Comparison of ENCODE assay signal across 25 cellular contexts in the genomic region with DNA sequence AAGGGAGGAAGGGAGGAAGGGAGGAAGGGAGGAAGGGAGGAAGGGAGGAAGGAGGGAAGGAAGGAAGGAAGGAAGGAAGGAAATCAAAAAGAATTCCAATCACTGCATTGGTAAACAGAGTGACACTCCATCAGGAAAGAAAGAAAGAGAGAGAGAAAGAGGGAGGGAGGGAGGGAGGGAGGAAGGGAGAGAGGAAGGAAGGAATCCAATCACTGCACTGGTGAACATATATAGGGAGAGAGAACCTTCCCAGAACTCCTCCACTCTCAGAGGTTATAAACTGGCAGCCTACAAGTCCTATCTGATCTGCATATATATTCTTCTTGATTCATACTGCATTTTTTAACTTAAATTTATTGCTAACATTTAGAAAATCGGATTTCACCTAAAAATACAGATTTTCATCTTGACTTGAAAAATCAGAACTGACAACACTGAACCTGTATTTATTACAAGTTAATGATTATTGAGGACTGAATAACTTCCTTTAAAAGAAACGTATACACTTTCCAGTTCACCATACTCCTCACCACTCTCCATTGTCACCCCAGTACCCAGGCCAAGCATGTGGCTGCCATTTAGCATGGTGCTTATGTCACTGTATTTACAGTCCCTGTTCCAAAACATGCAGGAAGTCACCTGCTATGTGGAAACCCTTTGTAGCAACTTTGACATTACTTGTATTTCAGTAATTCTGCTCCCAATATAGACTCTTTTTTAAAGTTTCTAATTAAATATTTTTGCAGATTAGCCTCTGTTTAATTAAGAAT.
DNase-seq lines count a peak whose midpoint lies in the region; ATAC-seq and TF ChIP-seq lines count a peak whose summit lies in the region.
"Had no signal": no experiment of that assay in that cellular context is flagged by ENCODE, and none has a peak within 500 bp of the region (broad histone marks: within the 10 kb centered on the region; RNA-seq: fewer than 3 reads in every experiment).

No MANE protein-coding gene starts in this region.

- H3K9me3 ChIP-seq in HEK293 (ENCODE audit: control insufficient read depth, insufficient read depth, low read depth, low read length), result no peaks in the 10 kb centered on the region
- no peaks in the 10 kb centered on the region for H3K9me3 ChIP-seq in muscle layer of colon (ENCODE audit: low read length)
- H3K9me3 ChIP-seq in smooth muscle cell (replicated peaks; ENCODE audit: low read depth), result no peaks in the 10 kb centered on the region
- H3K9me3 ChIP-seq: SK-N-SH had no signal

- ATAC-seq in SK-N-SH treated with all-trans-retinoic acid at 6 μM for 48 hours, result no peak

- peaks cover 49% of the 10 kb centered on the region for H3K4me1 Mint-ChIP-seq in chondrocyte (ENCODE audit: low read depth)
- H3K4me1 Mint-ChIP-seq: B cell; CD8-positive, alpha-beta memory T cell; IgD-negative memory B cell had no signal

- WGBS in smooth muscle cell (ENCODE audit: low lambda C conversion rate), result 94% methylated on average over 2 of the region's 2 CpGs

- H3K9ac ChIP-seq in muscle layer of colon (ENCODE audit: low read length), result no peak overlapping the region
- H3K9ac ChIP-seq in smooth muscle cell (ENCODE audit: low read depth), result no peak overlapping the region
- H3K9ac ChIP-seq: KMS-11, SK-N-SH had no signal

- H3K4me1 ChIP-seq in HEK293 (ENCODE audit: control insufficient read depth, insufficient read depth, low read length) (no peaks in the 10 kb centered on the region), muscle layer of colon (ENCODE audit: insufficient read depth, low read length) (peaks cover 25% of the 10 kb centered on the region), smooth muscle cell (ENCODE audit: low read depth) (peaks cover 5% of the 10 kb centered on the region)

- H3K36me3 ChIP-seq in HEK293 (ENCODE audit: control insufficient read depth in 2 of 2, insufficient read depth in 1 of 2, low read length in 2 of 2) (peaks cover 0 to 8% of the 10 kb centered on the region in 2 experiments; a peak in 1 of 3 replicates), muscle layer of colon (ENCODE audit: insufficient read depth, low read length) (peaks cover 10% of the 10 kb centered on the region), smooth muscle cell (ENCODE audit: low read depth) (peaks cover 9% of the 10 kb centered on the region)

- H3K27ac Mint-ChIP-seq in chondrocyte (ENCODE audit: unreplicated experiment), result peak overlapping the region; percentile 68
- H3K27ac Mint-ChIP-seq: B cell; CD14-positive monocyte; CD8-positive, alpha-beta memory T cell; HFFc6; IgD-negative memory B cell had no signal

- no peak overlapping the region for H3K4me3 Mint-ChIP-seq in chondrocyte (ENCODE audit: unreplicated experiment)
- H3K4me3 Mint-ChIP-seq: B cell; CD14-positive monocyte; CD8-positive, alpha-beta memory T cell; HFFc6; IgD-negative memory B cell had no signal

- no peaks in the 10 kb centered on the region for H3K9me3 Mint-ChIP-seq in chondrocyte (ENCODE audit: low read depth)
- H3K9me3 Mint-ChIP-seq: CD8-positive, alpha-beta memory T cell; HFFc6; IgD-negative memory B cell had no signal

- TF ChIP-seq CTCF in HEK293 (tag by site-specific recombination; IDR thresholded peaks at IDR 0.05) (no peak), chondrocyte (IDR thresholded peaks at IDR 0.05) (no peak), smooth muscle cell (IDR thresholded peaks at IDR 0.05; ENCODE audit: borderline replicate concordance, insufficient read depth, poor library complexity, severe bottlenecking) (no peak)

- no peaks in the 10 kb centered on the region for H3K79me2 ChIP-seq in smooth muscle cell (ENCODE audit: low read depth)

- H3K4me2 ChIP-seq in smooth muscle cell, result no peak overlapping the region
- H3K4me2 ChIP-seq: KMS-11, SK-N-SH had no signal

- H3K4me3 ChIP-seq in HEK293 (ENCODE audit: low read depth, low read length) (no peak overlapping the region), muscle layer of colon (ENCODE audit: low read depth in 1 of 2, low read length in 2 of 2) (no peak overlapping the region), smooth muscle cell (no peak overlapping the region)

- no peak overlapping the region for H2AFZ ChIP-seq in smooth muscle cell (ENCODE audit: low read depth)

- DNase-seq in chondrocyte (ENCODE audit: low spot score) (no peak), smooth muscle cell (lab: John Stamatoyannopoulos, UW; ENCODE audit: unreplicated experiment) (no peak), COR-L47 (lab: John Stamatoyannopoulos, UW) (no peak), NCI-H524 treated with DMSO at 0.1 percent for 48 hours (lab: John Stamatoyannopoulos, UW) (no peak), cortex of kidney (lab: John Stamatoyannopoulos, UW) (no peak)
- DNase-seq: Calu3; CD8-positive, alpha-beta memory T cell; DMS153; DND-41; HFFc6; NCI-H1092 treated with DMSO at 0.1 percent for 48 hours; NCI-H1436 treated with DMSO at 0.1 percent for 48 hours; NCI-H187 treated with DMSO at 0.1 percent for 48 hours; NCI-H2171 treated with DMSO at 0.1 percent for 48 hours; NCI-H524; NCI-H774; SIG-M5; SK-N-SH had no signal

- POLR2A ChIA-PET in HEK293 (lab: Yijun Ruan, JAX), result no interaction called here

- H3K27me3 ChIP-seq in muscle layer of colon (ENCODE audit: control insufficient read depth in 1 of 2, insufficient read depth in 2 of 2, low read length in 2 of 2), result no peaks in the 10 kb centered on the region
- no peaks in the 10 kb centered on the region for H3K27me3 ChIP-seq in smooth muscle cell (ENCODE audit: low read depth)

- CTCF ChIA-PET in HEK293 (lab: Yijun Ruan, JAX), result no interaction called here

- no peaks in the 10 kb centered on the region for H3K27me3 Mint-ChIP-seq in chondrocyte (ENCODE audit: low read depth)

- H3K27ac ChIP-seq in HEK293 (ENCODE audit: extremely low read depth, low read depth, low read length) (no peak overlapping the region), muscle layer of colon (ENCODE audit: low read depth, low read length) (peak overlapping the region; percentile 9), smooth muscle cell (ENCODE audit: low read depth) (peak overlapping the region; percentile 82)
- H3K27ac ChIP-seq: KMS-11 had no signal

- no peaks in the 10 kb centered on the region for H4K20me1 ChIP-seq in smooth muscle cell (ENCODE audit: low read depth)

- H3F3A ChIP-seq in smooth muscle cell (ENCODE audit: low read depth), result peaks cover 29% of the 10 kb centered on the region

- H3K36me3 Mint-ChIP-seq in chondrocyte (ENCODE audit: low read depth), result peaks cover 42% of the 10 kb centered on the region
- H3K36me3 Mint-ChIP-seq: CD14-positive monocyte; CD8-positive, alpha-beta memory T cell; IgD-negative memory B cell had no signal

TF ChIP-seq in SK-N-SH treated with all-trans-retinoic acid at 6 μM for 48 hours, 23 proteins besides CTCF, POLR2A, EP300 and RAD21:
- TF ChIP-seq BACH2 (CRISPR knock-in tag; IDR thresholded peaks at IDR 0.05; ENCODE audit: borderline replicate concordance) (no peak), CSDC2 (CRISPR knock-in tag; IDR thresholded peaks at IDR 0.05) (no peak), GLIS3 (CRISPR knock-in tag; IDR thresholded peaks at IDR 0.05) (no peak), SNAI2 (CRISPR knock-in tag; IDR thresholded peaks at IDR 0.05) (no peak), OSR1 (CRISPR knock-in tag; IDR thresholded peaks at IDR 0.05) (no peak), ZNF70 (CRISPR knock-in tag; IDR thresholded peaks at IDR 0.05) (no peak), ZNF565 (CRISPR knock-in tag; conservative IDR thresholded peaks at IDR 0.05; ENCODE audit: low read depth) (no peak), ZFP3 (CRISPR knock-in tag; IDR thresholded peaks at IDR 0.05) (no peak), RARB (CRISPR knock-in tag; IDR thresholded peaks at IDR 0.05) (no peak)
- TF ChIP-seq, protein P1, sequence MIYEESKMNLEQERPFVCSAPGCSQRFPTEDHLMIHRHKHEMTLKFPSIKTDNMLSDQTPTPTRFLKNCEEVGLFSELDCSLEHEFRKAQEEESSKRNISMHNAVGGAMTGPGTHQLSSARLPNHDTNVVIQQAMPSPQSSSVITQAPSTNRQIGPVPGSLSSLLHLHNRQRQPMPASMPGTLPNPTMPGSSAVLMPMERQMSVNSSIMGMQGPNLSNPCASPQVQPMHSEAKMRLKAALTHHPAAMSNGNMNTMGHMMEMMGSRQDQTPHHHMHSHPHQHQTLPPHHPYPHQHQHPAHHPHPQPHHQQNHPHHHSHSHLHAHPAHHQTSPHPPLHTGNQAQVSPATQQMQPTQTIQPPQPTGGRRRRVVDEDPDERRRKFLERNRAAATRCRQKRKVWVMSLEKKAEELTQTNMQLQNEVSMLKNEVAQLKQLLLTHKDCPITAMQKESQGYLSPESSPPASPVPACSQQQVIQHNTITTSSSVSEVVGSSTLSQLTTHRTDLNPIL (CRISPR knock-in tag; IDR thresholded peaks at IDR 0.05; ENCODE audit: low read depth), result no peak
TF ChIP-seq in SK-N-SH treated with all-trans-retinoic acid at 6 μM for 48 hours: peak in this region for 0.
